ENCODE assay signal across 14 cellular contexts in genomic region chr12:76201316-76201715, GRCh38.
DNase-seq lines count a peak whose midpoint lies in the region; ATAC-seq and TF ChIP-seq lines count a peak whose summit lies in the region.
"Had no signal": no experiment of that assay in that cellular context is flagged by ENCODE, and none has a peak within 500 bp of the region (broad histone marks: within the 10 kb centered on the region; RNA-seq: fewer than 3 reads in every experiment).

No MANE protein-coding gene starts in this region.

- no peak overlapping the region for H2BK15ac ChIP-seq in mesenchymal stem cell (ENCODE audit: low read depth, poor library complexity, severe bottlenecking)

- TF ChIP-seq CTCF in heart left ventricle (IDR thresholded peaks at IDR 0.05), result no peak

- no peaks in the 10 kb centered on the region for H4K20me1 ChIP-seq in BLaER1 treated with 17β-estradiol and CSF1 and Interleukin-3, amounts not matched to agents 10 nM and 100 nM

- no peak overlapping the region for H2BK5ac ChIP-seq in mesenchymal stem cell (ENCODE audit: low read depth, low read length, poor library complexity, severe bottlenecking)

- WGBS in mesenchymal stem cell, result 20% methylated on average over 1 of the region's 2 CpGs
- 36 to 48% (median 48%) methylated on average over 2 of the region's 2 CpGs for WGBS in heart left ventricle, 4 donors

- H3K4me1 ChIP-seq in BLaER1 treated with 17β-estradiol and CSF1 and Interleukin-3, amounts not matched to agents 10 nM and 100 nM, result peaks cover 14 to 25% (median 20%) of the 10 kb centered on the region in 10 experiments
- H3K4me1 ChIP-seq in mesenchymal stem cell (ENCODE audit: control insufficient read depth, insufficient read depth, low read depth, low read length) (no peaks in the 10 kb centered on the region), heart left ventricle (no peaks in the 10 kb centered on the region)

- H3K4me3 ChIP-seq in BLaER1 treated with 17β-estradiol and CSF1 and Interleukin-3, amounts not matched to agents 10 nM and 100 nM, result no peak overlapping the region
- H3K4me3 ChIP-seq in mesenchymal stem cell (ENCODE audit: insufficient read depth in 1 of 2, low read depth in 1 of 2, low read length in 2 of 2), result no peak overlapping the region
- H3K4me3 ChIP-seq in heart left ventricle, result no peak overlapping the region
- H3K4me3 ChIP-seq: SJSA1 had no signal

- no peak overlapping the region for H2BK12ac ChIP-seq in mesenchymal stem cell (ENCODE audit: low read length in 2 of 2)

- peak overlapping the region in 1 of 2 experiments; percentile 35 for H3K4ac ChIP-seq in mesenchymal stem cell (ENCODE audit: low read depth in 1 of 2, low read length in 2 of 2)

- H3K23ac ChIP-seq in mesenchymal stem cell (ENCODE audit: low read length in 2 of 2), result no peak overlapping the region

- ATAC-seq in heart left ventricle, result no peak
- ATAC-seq: T-cell had no signal

- peak overlapping the region in 2 of 11 experiments; percentile 7 to 20; a peak in 1 of 22 replicates for H3K27ac ChIP-seq in BLaER1 treated with 17β-estradiol and CSF1 and Interleukin-3, amounts not matched to agents 10 nM and 100 nM
- no peak overlapping the region for H3K27ac ChIP-seq in mesenchymal stem cell (ENCODE audit: low read length, poor library complexity, severe bottlenecking)
- no peak overlapping the region for H3K27ac ChIP-seq in heart left ventricle
- H3K27ac ChIP-seq: C4-2B, RWPE1, SJSA1 had no signal

- no peaks in the 10 kb centered on the region for H3K27me3 ChIP-seq in BLaER1 treated with 17β-estradiol and CSF1 and Interleukin-3, amounts not matched to agents 10 nM and 100 nM
- H3K27me3 ChIP-seq in mesenchymal stem cell (ENCODE audit: control insufficient read depth in 1 of 2, insufficient read depth in 1 of 2, low read length in 2 of 2) (peaks cover 0 to 4% of the 10 kb centered on the region in 2 experiments), heart left ventricle (no peaks in the 10 kb centered on the region)
- H3K27me3 ChIP-seq: SJSA1 had no signal

- no peaks in the 10 kb centered on the region for H3K36me3 ChIP-seq in BLaER1 treated with 17β-estradiol and CSF1 and Interleukin-3, amounts not matched to agents 10 nM and 100 nM
- H3K36me3 ChIP-seq in mesenchymal stem cell (ENCODE audit: control insufficient read depth in 1 of 2, insufficient read depth in 2 of 2, low read depth in 1 of 2, low read length in 2 of 2) (no peaks in the 10 kb centered on the region), heart left ventricle (no peaks in the 10 kb centered on the region)
- H3K36me3 ChIP-seq: SJSA1 had no signal

- no peak overlapping the region for H4K91ac ChIP-seq in mesenchymal stem cell (ENCODE audit: low read length)

- no peak overlapping the region for H3K18ac ChIP-seq in mesenchymal stem cell (ENCODE audit: low read depth in 1 of 2, low read length in 2 of 2)

- H2BK120ac ChIP-seq in mesenchymal stem cell (ENCODE audit: low read depth, low read length), result no peak overlapping the region

- H3K9me3 ChIP-seq in BLaER1 treated with 17β-estradiol and CSF1 and Interleukin-3, amounts not matched to agents 10 nM and 100 nM (replicated peaks in 1 of 11), result peaks cover 30 to 54% (median 40%) of the 10 kb centered on the region in 11 experiments
- peaks cover 51% of the 10 kb centered on the region for H3K9me3 ChIP-seq in mesenchymal stem cell (ENCODE audit: control insufficient read depth, low read length)
- peaks cover 0 to 48% (median 27%) of the 10 kb centered on the region in 12 donors for H3K9me3 ChIP-seq in heart left ventricle

- intact Hi-C loops in heart left ventricle (cut with DNase I), result no loop called here

- H3K9ac ChIP-seq in BLaER1 treated with 17β-estradiol and CSF1 and Interleukin-3, amounts not matched to agents 10 nM and 100 nM, result 0 out of 22 replicates have a peak overlapping the region, but pooled peaks of 1 of the 11 experiments have one; percentile 27
- H3K9ac ChIP-seq in mesenchymal stem cell (ENCODE audit: low read length), result no peak overlapping the region

- no peak for TF ChIP-seq POLR2A in heart left ventricle (IDR thresholded peaks at IDR 0.05)

- H3K4me2 ChIP-seq in BLaER1 treated with 17β-estradiol and CSF1 and Interleukin-3, amounts not matched to agents 10 nM and 100 nM, result peak overlapping the region; percentile 19 to 74 (median 62); a peak in 18 of 22 replicates
- H3K4me2 ChIP-seq in mesenchymal stem cell (ENCODE audit: low read length, poor library complexity, severe bottlenecking), result no peak overlapping the region

- H3K79me1 ChIP-seq in mesenchymal stem cell (replicated peaks; ENCODE audit: low read length, poor library complexity, severe bottlenecking), result no peaks in the 10 kb centered on the region

- H4K8ac ChIP-seq in mesenchymal stem cell (ENCODE audit: low read length), result no peak overlapping the region

- H2AK5ac ChIP-seq in mesenchymal stem cell (ENCODE audit: low read length, severe bottlenecking), result no peak overlapping the region

- no peak overlapping the region for H3K14ac ChIP-seq in mesenchymal stem cell (ENCODE audit: low read length in 2 of 2)

- H2AFZ ChIP-seq in mesenchymal stem cell (ENCODE audit: low read depth, low read length), result no peak overlapping the region

- peak; percentile 6 for DNase-seq in H4 (ENCODE audit: low spot score)
- peak; percentile 38 for DNase-seq in RPMI7951 (ENCODE audit: low read depth)
- DNase-seq in mesenchymal stem cell, result peak; percentile 16
- DNase-seq in heart left ventricle, result no peak
- DNase-seq in NCI-H1092 (lab: John Stamatoyannopoulos, UW), result no peak
- no peak for DNase-seq in foreskin melanocyte
- DNase-seq: NCI-H1105, NCI-H1694 treated with DMSO at 0.1 percent for 48 hours, NCI-H774, T-cell had no signal

Comparison
In these comparisons a context has a peak if more than half of its experiments do, and no peak if none do; other contexts are left out.
1. DNase-seq: peak in H4 (single experiment), RPMI7951 (single experiment) and mesenchymal stem cell (single experiment); none in heart left ventricle (0 of 5), NCI-H1092 (single experiment) and foreskin melanocyte (single experiment).